8 cellular contexts compared by ENCODE assay signal in the genomic region with DNA sequence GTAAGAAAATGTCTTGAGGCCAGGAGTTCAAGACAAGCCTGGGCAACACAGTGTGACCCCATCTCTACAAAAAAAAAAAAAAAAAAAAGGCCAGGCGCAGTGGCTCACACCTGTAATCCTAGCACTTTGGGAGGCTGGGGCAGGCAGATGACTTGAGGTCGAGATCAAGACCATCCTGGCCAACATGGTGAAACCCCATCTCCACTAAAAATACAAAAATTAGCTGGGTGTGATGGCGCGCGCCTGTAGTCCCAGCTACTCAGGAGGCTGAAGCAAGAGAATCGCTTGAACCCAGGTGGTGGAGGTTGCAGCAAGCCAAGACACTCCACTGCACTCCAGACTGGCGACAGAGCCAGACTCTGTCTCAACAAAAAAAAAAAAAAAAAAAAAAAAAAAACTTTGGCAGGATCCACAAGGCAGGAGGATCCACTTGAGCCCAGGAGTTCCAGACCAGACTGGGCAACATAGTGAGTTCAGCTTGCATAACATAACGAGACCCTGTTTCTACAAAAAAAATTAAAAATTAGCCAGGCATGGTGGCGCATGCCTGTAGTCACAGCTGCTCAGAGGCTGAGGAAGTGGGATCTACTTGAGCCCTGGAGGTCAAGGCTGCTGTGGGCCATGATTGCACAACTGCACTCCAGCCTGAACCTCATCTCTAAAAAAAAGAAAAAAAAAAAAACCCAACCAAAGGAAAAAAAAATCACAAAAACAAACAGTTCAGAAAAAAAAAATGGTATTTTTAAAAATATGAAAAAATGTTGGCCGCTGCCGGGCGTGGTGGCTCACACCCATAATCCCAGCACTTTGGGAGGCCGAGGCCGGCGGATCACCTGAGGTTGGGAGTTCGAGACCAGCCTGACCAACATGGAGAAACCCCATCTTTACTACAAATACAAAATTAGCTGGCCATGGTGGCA. TPM values are rescaled to one million over a fixed set of nuclear protein-coding genes. Genes with fewer than 3 reads are reported as not detected.
DNase-seq lines count a peak whose midpoint lies in the region; ATAC-seq, FAIRE-seq and TF ChIP-seq lines count a peak whose summit lies in the region.
"Not testable (repeated sequence)": the region's sequence is repeated elsewhere in the genome, so short reads cannot be mapped to it uniquely, and the experiment has no call there.

No MANE protein-coding gene starts in this region.

- FAIRE-seq in pancreas (lab: Jason Lieb, UNC), result not testable (repeated sequence)

- ATAC-seq in pancreas, result peak; percentile 68 to 84 (median 82)
- ATAC-seq in aorta (ENCODE audit: low FRiP score), result peak; percentile 87

- in situ Hi-C loops in KBM-7 (cut with MboI; ENCODE audit: low pct_unique_long_range_greater_than_20kb, low sequenced_read_pairs), result not testable (repeated sequence)

- peak overlapping the region in 2 of 4 donors; percentile 26 to 43 for H3K27ac ChIP-seq in pancreas
- not testable (repeated sequence) for H3K27ac ChIP-seq in aorta (ENCODE audit: low read depth in 1 of 2, low read length in 2 of 2)

- H3K4me1 ChIP-seq in pancreas, result peaks cover 19 to 34% (median 22%) of the 10 kb centered on the region in 3 donors
- H3K4me1 ChIP-seq in aorta (ENCODE audit: control insufficient read depth in 1 of 2, insufficient read depth in 2 of 2, low read length in 2 of 2), result not testable (repeated sequence)

- not testable (repeated sequence) for H3K36me3 ChIP-seq in pancreas; aorta (ENCODE audit: control insufficient read depth in 1 of 2, insufficient read depth in 2 of 2, low read length in 1 of 2)

- WGBS in pancreas, 2 donors, result 59% methylated on average over 16 of the region's 16 CpGs
- 81 to 83% methylated on average over 15 to 16 of the region's 16 CpGs for WGBS in aorta, 2 donors

- intact Hi-C loops in pancreas (cut with DNase I); aorta (cut with DNase I): not testable (repeated sequence)

- H3K4me3 ChIP-seq in fibroblast of the aortic adventitia (ENCODE audit: low read depth, low read length); pancreas; aorta (ENCODE audit: low read length in 2 of 2): not testable (repeated sequence)

- not testable (repeated sequence) for H3K27me3 ChIP-seq in pancreas; aorta (ENCODE audit: control insufficient read depth in 1 of 2, insufficient read depth in 2 of 2, low read length in 1 of 2)

- not testable (repeated sequence) for H3K9me3 ChIP-seq in pancreas; aorta (ENCODE audit: control insufficient read depth, low read length)

- DNase-seq in GF-D8 (lab: John Stamatoyannopoulos, UW) (peak; percentile 78), KBM-7 (peak; percentile 84), NOMO-1 treated with DMSO at 0.1 percent for 48 hours (lab: John Stamatoyannopoulos, UW; ENCODE audit: unreplicated experiment) (peak; percentile 70), fibroblast of the aortic adventitia (ENCODE audit: low read depth) (peak; percentile 50), left kidney (ENCODE audit: low read depth, low spot score) (peak; percentile 21), pancreas (peak in 4 of 6 donors; percentile 57 to 78 (median 72)), aorta (peak; percentile 41 to 84)
- DNase-seq in activated effector memory CD4-positive, alpha-beta T cell treated with anti-CD3 and anti-CD28 coated beads, Interleukin-2, amount 50 U/mL, for 16 hours, result peak; percentile 14

- TF ChIP-seq CTCF in fibroblast of the aortic adventitia (IDR thresholded peaks at IDR 0.05; ENCODE audit: insufficient read depth, low read length); pancreas (IDR thresholded peaks at IDR 0.05): not testable (repeated sequence)

RNA-seq across cellular contexts. Expression of a gene that starts 8.1 kb away (rescaled TPM):
- total RNA-seq in fibroblast of the aortic adventitia (ENCODE audit: low replicate concordance), result 95.9 and 135 TPM in 2 replicates
- 10 to 100 TPM; 32.3 to 56.1 (median 42.9) TPM for total RNA-seq in pancreas
- polyA plus RNA-seq in pancreas, result 10 to 100 TPM; 18.7 to 33.0 TPM
- total RNA-seq in aorta, result 100 to 1,000 TPM; 137 to 151 TPM
- polyA plus RNA-seq in aorta, result 10 to 100 TPM; 20.7 to 33.8 TPM

RNA-seq across cellular contexts. Expression of a gene that starts 40.8 kb away (rescaled TPM):
- total RNA-seq in fibroblast of the aortic adventitia (ENCODE audit: low replicate concordance) (34.0 and 138 TPM in 2 replicates), pancreas (10 to 100 TPM; 15.6 to 49.1 (median 34.8) TPM), aorta (10 to 100 TPM; 24.5 to 42.3 TPM)
- polyA plus RNA-seq in pancreas (10 to 100 TPM; 43.6 to 57.1 TPM), aorta (10 to 100 TPM; 30.5 to 34.8 TPM)

RNA-seq across cellular contexts. Expression of a gene that starts 53.6 kb away (rescaled TPM):
- 257 and 622 TPM in 2 replicates for total RNA-seq in fibroblast of the aortic adventitia (ENCODE audit: low replicate concordance)
- total RNA-seq in pancreas, result 100 to 1,000 TPM; 137 to 315 (median 286) TPM
- polyA plus RNA-seq in pancreas, result 100 to 1,000 TPM; 263 to 371 TPM
- total RNA-seq in aorta, result 100 to 1,000 TPM; 306 to 366 TPM
- polyA plus RNA-seq in aorta, result 100 to 1,000 TPM; 838 to 992 TPM

Comparison
In these comparisons a context has a peak if more than half of its experiments do, and no peak if none do; other contexts are left out.
1. DNase-seq: peak in every context shown above with its lines; median percentile 84 in KBM-7; 78 in GF-D8; 72 in pancreas; 70 in NOMO-1 treated with DMSO at 0.1 percent for 48 hours; 62 in aorta; 50 in fibroblast of the aortic adventitia; 21 in left kidney; 14 in activated effector memory CD4-positive, alpha-beta T cell treated with anti-CD3 and anti-CD28 coated beads, Interleukin-2, amount 50 U/mL, for 16 hours.